9 cellular contexts compared by ENCODE assay signal in genomic region chr22:46063861-46064235, GRCh38.
DNase-seq lines count a peak whose midpoint lies in the region; ATAC-seq and FAIRE-seq lines count a peak whose summit lies in the region.
"Had no signal": no experiment of that assay in that cellular context is flagged by ENCODE, and none has a peak within 500 bp of the region (broad histone marks: within the 10 kb centered on the region; RNA-seq: fewer than 3 reads in every experiment).

No MANE protein-coding gene starts in this region.

- H3K9me3 ChIP-seq in adipocyte (ENCODE audit: control insufficient read depth, low read length) (no peaks in the 10 kb centered on the region), right cardiac atrium (ENCODE audit: control insufficient read depth, low read length) (no peaks in the 10 kb centered on the region), subcutaneous abdominal adipose tissue (ENCODE audit: control insufficient read depth in 5 of 5, low read length in 5 of 5) (no peaks in the 10 kb centered on the region)

- DNase-seq in NCI-H1105 treated with DMSO at 0.1 percent for 48 hours (lab: John Stamatoyannopoulos, UW) (peak; percentile 70), adipocyte (ENCODE audit: low read depth) (no peak), right cardiac atrium (peak in 1 of 3 donors; percentile 50), mesenteric fat pad (ENCODE audit: low spot score) (no peak), urothelium cell line (ENCODE audit: low spot score) (no peak)
- no peak for DNase-seq in stimulated activated CD4-positive, alpha-beta T cell treated with anti-CD3 and anti-CD28 coated beads, Interleukin-4, amount 100 ng/mL, for 1 hour
- DNase-seq in stimulated activated CD4-positive, alpha-beta T cell treated with anti-CD3 and anti-CD28 coated beads, Interleukin-4, amount 100 ng/mL, for 4 hours: no peak
- DNase-seq: activated CD4-positive, CD25-positive, alpha-beta regulatory T cell had no signal

- peak overlapping the region; percentile 99 for H3K9ac ChIP-seq in adipocyte (ENCODE audit: low read length)
- peak overlapping the region in 4 of 5 donors; percentile 32 to 96 (median 74) for H3K9ac ChIP-seq in subcutaneous abdominal adipose tissue (ENCODE audit: low read length in 5 of 5)

- H3K4me3 ChIP-seq in adipocyte (ENCODE audit: low read length) (peak overlapping the region; percentile 85), right cardiac atrium (ENCODE audit: low read length) (no peak overlapping the region), subcutaneous abdominal adipose tissue (ENCODE audit: low read depth in 1 of 5, low read length in 5 of 5) (peak overlapping the region in 4 of 5 donors; percentile 2 to 65 (median 44))

- FAIRE-seq in urothelium cell line (lab: Jason Lieb, UNC): no peak

- ATAC-seq in right cardiac atrium: no peak

- H3K36me3 ChIP-seq in adipocyte (ENCODE audit: control insufficient read depth, insufficient read depth, low read length, severe bottlenecking) (no peaks in the 10 kb centered on the region), subcutaneous abdominal adipose tissue (ENCODE audit: control insufficient read depth in 5 of 5, insufficient read depth in 5 of 5, low read length in 5 of 5) (peaks cover 0 to 5% (median 0%) of the 10 kb centered on the region in 5 donors)

- H3K27ac ChIP-seq in right cardiac atrium (ENCODE audit: low read length) (peak overlapping the region; percentile 94), subcutaneous abdominal adipose tissue (ENCODE audit: low read depth, low read length) (peak overlapping the region; percentile 100)

- 48% methylated on average over 11 of the region's 11 CpGs for WGBS in right cardiac atrium

- intact Hi-C loops in right cardiac atrium (cut with DNase I): no loop called here

- peaks cover 69% of the 10 kb centered on the region for H3K4me1 ChIP-seq in adipocyte (ENCODE audit: control insufficient read depth, insufficient read depth, low read length)
- H3K4me1 ChIP-seq in right cardiac atrium (ENCODE audit: control insufficient read depth, insufficient read depth, low read length): peaks cover 13% of the 10 kb centered on the region
- H3K4me1 ChIP-seq in subcutaneous abdominal adipose tissue (ENCODE audit: control insufficient read depth in 5 of 5, insufficient read depth in 5 of 5, low read length in 5 of 5): peaks cover 11 to 84% (median 73%) of the 10 kb centered on the region in 5 donors

- H3K27me3 ChIP-seq in adipocyte (replicated peaks; ENCODE audit: control insufficient read depth, insufficient read depth, low read length) (no peaks in the 10 kb centered on the region), right cardiac atrium (ENCODE audit: control insufficient read depth, insufficient read depth) (no peaks in the 10 kb centered on the region), subcutaneous abdominal adipose tissue (ENCODE audit: control insufficient read depth in 5 of 5, insufficient read depth in 4 of 5, low read length in 5 of 5) (no peaks in the 10 kb centered on the region)
